ENCODE assay signal across 8 cellular contexts in genomic region chr6:10403385-10404106, GRCh38. TPM values are rescaled to one million over a fixed set of nuclear protein-coding genes. Genes with fewer than 3 reads are reported as not detected.
DNase-seq lines count a peak whose midpoint lies in the region; ATAC-seq and TF ChIP-seq lines count a peak whose summit lies in the region.

No MANE protein-coding gene starts in this region.

- peaks cover 11% of the 10 kb centered on the region for H3K36me3 Mint-ChIP-seq in activated CD4-positive, alpha-beta T cell treated with anti-CD3 and anti-CD28 coated beads, Interleukin-2, amount 10 ng/mL, durations not matched to agents 7 days and 5 days (ENCODE audit: low read depth)
- no peaks in the 10 kb centered on the region for H3K36me3 Mint-ChIP-seq in neural crest cell (ENCODE audit: low read depth)

- H3K4me1 Mint-ChIP-seq in activated CD4-positive, alpha-beta T cell treated with anti-CD3 and anti-CD28 coated beads, Interleukin-2, amount 10 ng/mL, durations not matched to agents 7 days and 5 days, result peaks cover 17% of the 10 kb centered on the region
- peaks cover 43% of the 10 kb centered on the region for H3K4me1 Mint-ChIP-seq in neural crest cell

- no peaks in the 10 kb centered on the region for H3K9me3 ChIP-seq in OCI-LY1 (ENCODE audit: low read length)
- peaks cover 8% of the 10 kb centered on the region for H3K9me3 ChIP-seq in effector memory CD4-positive, alpha-beta T cell (ENCODE audit: control insufficient read depth, low read length)

- no peaks in the 10 kb centered on the region for H3K79me2 ChIP-seq in OCI-LY1 (ENCODE audit: insufficient read depth, low read length)

- H3K27ac Mint-ChIP-seq in activated CD4-positive, alpha-beta T cell treated with anti-CD3 and anti-CD28 coated beads, Interleukin-2, amount 10 ng/mL, durations not matched to agents 7 days and 5 days, result peak overlapping the region; percentile 86
- H3K27ac Mint-ChIP-seq in neural crest cell (ENCODE audit: unreplicated experiment), result no peak overlapping the region

- peak overlapping the region; percentile 91 for H3K9ac ChIP-seq in OCI-LY1 (ENCODE audit: low read length)

- CTCF ChIA-PET in activated CD4-positive, alpha-beta T cell treated with anti-CD3 and anti-CD28 coated beads, Interleukin-2, amount 10 ng/mL, durations not matched to agents 7 days and 5 days (lab: Charles Lee), result no interaction called here

- H3K27me3 Mint-ChIP-seq in activated CD4-positive, alpha-beta T cell treated with anti-CD3 and anti-CD28 coated beads, Interleukin-2, amount 10 ng/mL, durations not matched to agents 7 days and 5 days, result peaks cover 77% of the 10 kb centered on the region
- peaks cover 97% of the 10 kb centered on the region for H3K27me3 Mint-ChIP-seq in neural crest cell (ENCODE audit: low read depth)

- H3K4me3 ChIP-seq in OCI-LY1 (ENCODE audit: low read depth, low read length, poor library complexity, severe bottlenecking), result peak overlapping the region; percentile 89
- peak overlapping the region; percentile 63 for H3K4me3 ChIP-seq in effector memory CD4-positive, alpha-beta T cell (ENCODE audit: insufficient read depth, low read depth, low read length, poor library complexity, severe bottlenecking)

- no peaks in the 10 kb centered on the region for H3F3A ChIP-seq in OCI-LY1 (ENCODE audit: insufficient read depth, low read length)

- no peaks in the 10 kb centered on the region; the same call in 1 of the 2 replicates for H3K36me3 ChIP-seq in OCI-LY1 (ENCODE audit: insufficient read depth, low read length)
- H3K36me3 ChIP-seq in effector memory CD4-positive, alpha-beta T cell (ENCODE audit: control insufficient read depth, insufficient read depth, low read length), result no peaks in the 10 kb centered on the region

- DNase-seq in activated CD4-positive, alpha-beta T cell treated with anti-CD3 and anti-CD28 coated beads, Interleukin-2, amount 10 ng/mL, durations not matched to agents 7 days and 5 days, result no peak
- no peak for DNase-seq in activated CD4-positive, alpha-beta T cell treated with anti-CD3 and anti-CD28 coated beads, Interleukin-2, amount 50 U/mL, for 48 hours
- no peak for DNase-seq in effector memory CD4-positive, alpha-beta T cell
- no peak for DNase-seq in neural crest cell (ENCODE audit: low read depth, low spot score)
- DNase-seq in NCI-H446 treated with DMSO at 0.1 percent for 48 hours (lab: John Stamatoyannopoulos, UW), result no peak
- no peak for DNase-seq in activated gamma-delta T cell treated with Interleukin-2 at 50 U/mL for 16 hours

- peak; percentile 9 for ATAC-seq in HG02610 (IDR thresholded peaks at IDR 0.05; ENCODE audit: unreplicated experiment)

- H3K4me1 ChIP-seq in OCI-LY1 (ENCODE audit: insufficient read depth, low read length, severe bottlenecking), result peaks cover 25% of the 10 kb centered on the region
- peaks cover 16% of the 10 kb centered on the region for H3K4me1 ChIP-seq in effector memory CD4-positive, alpha-beta T cell (ENCODE audit: control insufficient read depth, insufficient read depth, low read length, poor library complexity, severe bottlenecking)

- H4K20me1 ChIP-seq in OCI-LY1 (ENCODE audit: insufficient read depth, low read length), result no peaks in the 10 kb centered on the region

- peaks cover 23% of the 10 kb centered on the region for H3K9me3 Mint-ChIP-seq in activated CD4-positive, alpha-beta T cell treated with anti-CD3 and anti-CD28 coated beads, Interleukin-2, amount 10 ng/mL, durations not matched to agents 7 days and 5 days
- no peaks in the 10 kb centered on the region for H3K9me3 Mint-ChIP-seq in neural crest cell

- H3K4me3 Mint-ChIP-seq in activated CD4-positive, alpha-beta T cell treated with anti-CD3 and anti-CD28 coated beads, Interleukin-2, amount 10 ng/mL, durations not matched to agents 7 days and 5 days, result peak overlapping the region; percentile 76
- H3K4me3 Mint-ChIP-seq in neural crest cell, result peak overlapping the region; percentile 88

- no peaks in the 10 kb centered on the region for H3K9me2 ChIP-seq in OCI-LY1 (ENCODE audit: low read depth, low read length)

- H3K4me2 ChIP-seq in OCI-LY1 (ENCODE audit: low read length), result peak overlapping the region; percentile 99

- POLR2A ChIA-PET in activated CD4-positive, alpha-beta T cell treated with anti-CD3 and anti-CD28 coated beads, Interleukin-2, amount 10 ng/mL, durations not matched to agents 7 days and 5 days (lab: Charles Lee), result no interaction called here

- peak; percentile 57 for TF ChIP-seq CTCF in OCI-LY1 (IDR thresholded peaks at IDR 0.05; ENCODE audit: low read length)
- no peak for TF ChIP-seq CTCF in neural crest cell (conservative IDR thresholded peaks at IDR 0.05)

- H2AFZ ChIP-seq in OCI-LY1 (ENCODE audit: low read length), result peak overlapping the region; percentile 97

- H3K27ac ChIP-seq in OCI-LY1 (ENCODE audit: low read depth, low read length, poor library complexity, severe bottlenecking), result peak overlapping the region; percentile 51
- H3K27ac ChIP-seq in effector memory CD4-positive, alpha-beta T cell (ENCODE audit: insufficient read depth, low read length, poor library complexity, severe bottlenecking), result peak overlapping the region; percentile 7

- H3K27me3 ChIP-seq in OCI-LY1 (ENCODE audit: insufficient read depth, low read length), result no peaks in the 10 kb centered on the region
- peaks cover 15% of the 10 kb centered on the region for H3K27me3 ChIP-seq in effector memory CD4-positive, alpha-beta T cell (replicated peaks; ENCODE audit: control insufficient read depth, insufficient read depth, low read length, poor library complexity, severe bottlenecking)

RNA-seq across cellular contexts. Expression of gene TFAP2A, which starts 11.3 kb away (rescaled TPM):
- not detected for total RNA-seq in activated CD4-positive, alpha-beta T cell treated with anti-CD3 and anti-CD28 coated beads, Interleukin-2, amount 10 ng/mL, durations not matched to agents 7 days and 5 days
- 8.2 and 9.6 TPM in 2 replicates for total RNA-seq in neural crest cell
